ENCODE assay signal across 9 cellular contexts in the genomic region with DNA sequence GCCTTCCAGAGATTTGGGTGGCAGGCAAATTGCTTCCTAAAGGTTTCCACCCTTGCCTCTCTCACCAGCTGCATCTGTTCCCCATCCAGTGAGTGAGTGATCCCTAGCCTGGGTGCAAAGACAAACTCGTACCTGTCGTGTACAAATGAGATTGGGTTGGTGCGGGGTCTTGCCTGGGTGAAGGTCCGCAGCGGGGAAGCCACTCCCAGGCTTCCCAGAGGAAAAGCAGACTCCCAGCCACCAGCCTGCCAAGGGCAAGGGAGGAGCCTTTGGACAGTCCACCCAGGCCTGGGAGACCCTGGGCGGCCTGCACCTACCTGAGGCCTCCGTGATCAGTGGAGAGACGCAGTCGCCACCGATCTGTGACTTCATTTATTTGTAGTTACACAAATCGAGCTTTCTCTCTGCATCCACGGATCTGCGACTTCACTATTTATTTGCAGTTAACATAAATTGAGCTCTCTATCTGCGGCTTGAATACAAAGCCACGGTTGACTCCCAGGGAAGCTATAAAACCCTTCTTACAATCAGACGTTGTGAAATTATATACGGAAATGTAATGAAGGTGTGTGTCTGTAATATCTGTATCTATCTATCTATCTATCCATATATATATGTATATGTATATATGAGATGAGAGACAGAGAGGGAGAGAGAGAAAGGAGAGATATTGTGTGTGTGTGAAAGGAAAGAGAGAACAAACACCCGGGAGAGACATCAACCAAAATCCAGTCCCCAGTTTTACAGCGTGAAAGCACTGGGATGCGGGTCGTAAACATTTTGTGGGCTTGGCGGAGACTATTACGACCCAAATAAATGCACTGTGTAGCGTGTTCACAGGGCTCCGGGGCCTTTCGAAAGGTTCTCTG. TPM values are rescaled to one million over a fixed set of nuclear protein-coding genes. Genes with fewer than 3 reads are reported as not detected.
DNase-seq lines count a peak whose midpoint lies in the region; ATAC-seq lines count a peak whose summit lies in the region.
"Had no signal": no experiment of that assay in that cellular context is flagged by ENCODE, and none has a peak within 500 bp of the region (broad histone marks: within the 10 kb centered on the region; RNA-seq: fewer than 3 reads in every experiment).

No MANE protein-coding gene starts in this region.

- H3K9me3 Mint-ChIP-seq in activated T-helper 17 cell treated with anti-CD3 and anti-CD28 coated beads, Interleukin-2, amount 50 U/mL, for 72 hours = no peaks in the 10 kb centered on the region

- H3K4me1 Mint-ChIP-seq in activated T-helper 17 cell treated with anti-CD3 and anti-CD28 coated beads, Interleukin-2, amount 50 U/mL, for 72 hours = peaks cover 11% of the 10 kb centered on the region

- H3K4me3 ChIP-seq in thymus (ENCODE audit: low read length) = peak overlapping the region; percentile 73

- peaks cover 24% of the 10 kb centered on the region for H3K4me1 ChIP-seq in thymus (ENCODE audit: control insufficient read depth, insufficient read depth, low read length)

- peaks cover 90% of the 10 kb centered on the region for H3K27me3 ChIP-seq in thymus (ENCODE audit: control insufficient read depth, insufficient read depth)

- no peak overlapping the region for H3K27ac ChIP-seq in thymus (ENCODE audit: low read depth)

- H3K27me3 Mint-ChIP-seq in activated T-helper 17 cell treated with anti-CD3 and anti-CD28 coated beads, Interleukin-2, amount 50 U/mL, for 72 hours = peaks cover 65% of the 10 kb centered on the region

- peaks cover 10% of the 10 kb centered on the region for H3K36me3 Mint-ChIP-seq in activated T-helper 17 cell treated with anti-CD3 and anti-CD28 coated beads, Interleukin-2, amount 50 U/mL, for 72 hours (ENCODE audit: low read depth)

- H3K9me3 ChIP-seq in thymus (ENCODE audit: control insufficient read depth) = peaks cover 3% of the 10 kb centered on the region

- 46% methylated on average over 26 of the region's 26 CpGs for WGBS in thymus

- no peak overlapping the region for H3K27ac Mint-ChIP-seq in activated T-helper 17 cell treated with anti-CD3 and anti-CD28 coated beads, Interleukin-2, amount 50 U/mL, for 72 hours

- no peak for ATAC-seq in activated T-helper 17 cell treated with anti-CD3 and anti-CD28 coated beads, Interleukin-2, amount 50 U/mL, for 72 hours (replicated peaks)
- no peak for ATAC-seq in HG03457 (IDR thresholded peaks at IDR 0.05; ENCODE audit: unreplicated experiment)

- peak overlapping the region; percentile 54 for H3K4me3 Mint-ChIP-seq in activated T-helper 17 cell treated with anti-CD3 and anti-CD28 coated beads, Interleukin-2, amount 50 U/mL, for 72 hours

- H3K36me3 ChIP-seq in thymus (ENCODE audit: control insufficient read depth, insufficient read depth) = peaks cover 3% of the 10 kb centered on the region

- peak; percentile 1 for DNase-seq in activated naive CD4-positive, alpha-beta T cell treated with Interleukin-2 at 50 U/mL for 16 hours
- DNase-seq in activated naive CD4-positive, alpha-beta T cell treated with anti-CD3 and anti-CD28 coated beads, Interleukin-2, amount 50 U/mL, for 16 hours = no peak
- DNase-seq in left kidney (ENCODE audit: low read depth, low spot score) = peak; percentile 78
- DNase-seq in globus pallidus (ENCODE audit: low spot score) = no peak
- no peak for DNase-seq in OCI-M1 (lab: John Stamatoyannopoulos, UW)
- DNase-seq: NCI-H187 had no signal

RNA-seq across cellular contexts. Expression of a gene that starts 3.0 kb away (rescaled TPM):
- not detected for total RNA-seq in activated T-helper 17 cell treated with anti-CD3 and anti-CD28 coated beads, Interleukin-2, amount 50 U/mL, for 72 hours
- polyA plus RNA-seq in thymus = 0.41 TPM

RNA-seq across cellular contexts. Expression of a gene that starts 5.8 kb away (rescaled TPM):
- not detected for total RNA-seq in activated T-helper 17 cell treated with anti-CD3 and anti-CD28 coated beads, Interleukin-2, amount 50 U/mL, for 72 hours
- 4.9 TPM for polyA plus RNA-seq in thymus

RNA-seq across cellular contexts. Expression of a gene that starts 7.1 kb away (rescaled TPM):
- not detected for total RNA-seq in activated T-helper 17 cell treated with anti-CD3 and anti-CD28 coated beads, Interleukin-2, amount 50 U/mL, for 72 hours
- 5.5 TPM for polyA plus RNA-seq in thymus

RNA-seq across cellular contexts. Expression of a gene that starts 11.9 kb away (rescaled TPM):
- not detected for total RNA-seq in activated T-helper 17 cell treated with anti-CD3 and anti-CD28 coated beads, Interleukin-2, amount 50 U/mL, for 72 hours
- 0.09 TPM for polyA plus RNA-seq in thymus

RNA-seq across cellular contexts. Expression of a gene that starts 14.6 kb away (rescaled TPM):
- not detected for total RNA-seq in activated T-helper 17 cell treated with anti-CD3 and anti-CD28 coated beads, Interleukin-2, amount 50 U/mL, for 72 hours
- polyA plus RNA-seq in thymus = 3.5 TPM

Comparison
In these comparisons a context has a peak if more than half of its experiments do, and no peak if none do; other contexts are left out.
1. DNase-seq: peak in activated naive CD4-positive, alpha-beta T cell treated with Interleukin-2 at 50 U/mL for 16 hours (single experiment) and left kidney (single experiment); none in activated naive CD4-positive, alpha-beta T cell treated with anti-CD3 and anti-CD28 coated beads, Interleukin-2, amount 50 U/mL, for 16 hours (single experiment), globus pallidus (single experiment) and OCI-M1 (single experiment).